In genomic region chr22:41446057-41446501, GRCh38 we compare ENCODE assay signal across 8 cellular contexts. TPM values are rescaled to one million over a fixed set of nuclear protein-coding genes. Genes with fewer than 3 reads are reported as not detected.
DNase-seq lines count a peak whose midpoint lies in the region; ATAC-seq, FAIRE-seq and TF ChIP-seq lines count a peak whose summit lies in the region.

No MANE protein-coding gene starts in this region.

- peaks cover 28% of the 10 kb centered on the region for H3K4me1 Mint-ChIP-seq in activated CD4-positive, alpha-beta T cell treated with anti-CD3 and anti-CD28 coated beads, Interleukin-2, amount 10 ng/mL, durations not matched to agents 24 days and 14 days
- H3K4me1 Mint-ChIP-seq in activated B cell treated with CpG ODN at 0.5 μM for 24 hours: peaks cover 35% of the 10 kb centered on the region

- H3K27ac Mint-ChIP-seq in activated CD4-positive, alpha-beta T cell treated with anti-CD3 and anti-CD28 coated beads, Interleukin-2, amount 10 ng/mL, durations not matched to agents 24 days and 14 days: peak overlapping the region; percentile 95
- peak overlapping the region; percentile 98 for H3K27ac Mint-ChIP-seq in activated B cell treated with CpG ODN at 0.5 μM for 24 hours

- H3K36me3 Mint-ChIP-seq in activated CD4-positive, alpha-beta T cell treated with anti-CD3 and anti-CD28 coated beads, Interleukin-2, amount 10 ng/mL, durations not matched to agents 24 days and 14 days (ENCODE audit: low read depth): peaks cover 28% of the 10 kb centered on the region
- H3K36me3 Mint-ChIP-seq in activated B cell treated with CpG ODN at 0.5 μM for 24 hours (ENCODE audit: low read depth): peaks cover 48% of the 10 kb centered on the region

- H3K27ac ChIP-seq in foreskin keratinocyte: peak overlapping the region; percentile 44
- H3K27ac ChIP-seq in pancreas: peak overlapping the region; percentile 96 to 100 (median 99)

- H3K4me3 Mint-ChIP-seq in activated CD4-positive, alpha-beta T cell treated with anti-CD3 and anti-CD28 coated beads, Interleukin-2, amount 10 ng/mL, durations not matched to agents 24 days and 14 days: peak overlapping the region; percentile 96
- peak overlapping the region; percentile 95 for H3K4me3 Mint-ChIP-seq in activated B cell treated with CpG ODN at 0.5 μM for 24 hours

- WGBS in pancreas, 2 donors: 0 to 1% methylated on average over 28 to 34 of the region's 34 CpGs

- peak overlapping the region; percentile 65 to 98 (median 91) for H3K4me3 ChIP-seq in pancreas

- no peaks in the 10 kb centered on the region for H3K4me1 ChIP-seq in foreskin keratinocyte
- peaks cover 5 to 17% (median 13%) of the 10 kb centered on the region in 3 donors for H3K4me1 ChIP-seq in pancreas

- no peaks in the 10 kb centered on the region for H3K27me3 ChIP-seq in foreskin keratinocyte
- H3K27me3 ChIP-seq in pancreas: no peaks in the 10 kb centered on the region

- POLR2A ChIA-PET in activated B cell treated with CpG ODN at 0.5 μM for 24 hours (lab: Charles Lee): interaction anchor here (0.6 to 10.7 kb wide), 33 partner anchors 8 to 1169 kb away, joined by 3 to 584 read pairs (median 6); partner anchors contain the start of genes ACO2, CCDC134, DESI1 and NDUFA6

- no peaks in the 10 kb centered on the region for H3K9me3 Mint-ChIP-seq in activated CD4-positive, alpha-beta T cell treated with anti-CD3 and anti-CD28 coated beads, Interleukin-2, amount 10 ng/mL, durations not matched to agents 24 days and 14 days
- H3K9me3 Mint-ChIP-seq in activated B cell treated with CpG ODN at 0.5 μM for 24 hours: no peaks in the 10 kb centered on the region

- no peaks in the 10 kb centered on the region for H3K9me3 ChIP-seq in pancreas

- TF ChIP-seq CTCF in activated B cell treated with CpG ODN at 0.5 μM for 24 hours (IDR thresholded peaks at IDR 0.05) (no peak), foreskin keratinocyte (conservative IDR thresholded peaks at IDR 0.05) (no peak), pancreas (IDR thresholded peaks at IDR 0.05) (no peak)

- CTCF ChIA-PET in activated B cell treated with CpG ODN at 0.5 μM for 24 hours (lab: Charles Lee): interaction anchor here (0.6 to 3.1 kb wide), 6 partner anchors 18 to 81 kb away, joined by 3 to 19 read pairs (median 3); no protein-coding TSS in a partner anchor

- intact Hi-C loops in activated CD4-positive, alpha-beta T cell treated with anti-CD3 and anti-CD28 coated beads, Interleukin-2, amount 10 ng/mL, durations not matched to agents 24 days and 14 days (cut with micrococcal nuclease): loop anchor here (1.0 to 10.0 kb wide), 5 partner anchors 144 to 809 kb away; partner anchors contain the start of genes EP300, MRTFA, RANGAP1 and ZC3H7B
- intact Hi-C loops in activated B cell treated with CpG ODN at 0.5 μM for 24 hours (cut with micrococcal nuclease) (loop anchor here (1.0 to 10.0 kb wide), 5 partner anchors 42 to 351 kb away; partner anchors contain the start of genes EP300 and RANGAP1), pancreas (cut with DNase I) (loop anchor here in 1 of 3 donors (5.0 kb wide), 1 partner anchor 39 kb away; no protein-coding TSS in a partner anchor)

- FAIRE-seq in pancreas (lab: Jason Lieb, UNC): no peak

- ATAC-seq in activated B cell treated with CpG ODN at 0.5 μM for 24 hours (ENCODE audit: low read depth) (no peak), foreskin keratinocyte (no peak), pancreas (no peak), HG03039 (IDR thresholded peaks at IDR 0.05; ENCODE audit: unreplicated experiment) (no peak), GM21423 (IDR thresholded peaks at IDR 0.05; ENCODE audit: unreplicated experiment) (no peak)

- DNase-seq in activated CD4-positive, alpha-beta T cell treated with anti-CD3 and anti-CD28 coated beads, Interleukin-2, amount 10 ng/mL, durations not matched to agents 24 days and 14 days: no peak
- DNase-seq in activated CD4-positive, alpha-beta T cell treated with anti-CD3 and anti-CD28 coated beads, Interleukin-2, amount 50 U/mL, for 4 hours: no peak
- DNase-seq in activated B cell treated with CpG ODN at 0.5 μM for 24 hours: no peak
- peak in 1 of 2 donors; percentile 4 for DNase-seq in foreskin keratinocyte
- DNase-seq in pancreas: peak; percentile 28 to 79 (median 65)
- DNase-seq in NAMALWA (ENCODE audit: low spot score): no peak

- no peaks in the 10 kb centered on the region for H3K36me3 ChIP-seq in pancreas

- H3K27me3 Mint-ChIP-seq in activated CD4-positive, alpha-beta T cell treated with anti-CD3 and anti-CD28 coated beads, Interleukin-2, amount 10 ng/mL, durations not matched to agents 24 days and 14 days: no peaks in the 10 kb centered on the region
- H3K27me3 Mint-ChIP-seq in activated B cell treated with CpG ODN at 0.5 μM for 24 hours: no peaks in the 10 kb centered on the region

RNA-seq across cellular contexts. Expression of gene TOB2, which starts 0.5 kb away (rescaled TPM):
- total RNA-seq in activated CD4-positive, alpha-beta T cell treated with anti-CD3 and anti-CD28 coated beads, Interleukin-2, amount 10 ng/mL, durations not matched to agents 24 days and 14 days: 41.4 and 42.7 TPM in 2 replicates
- total RNA-seq in activated B cell treated with CpG ODN at 0.5 μM for 24 hours (53.7 and 60.3 TPM in 2 replicates), foreskin keratinocyte (22.0 and 22.3 TPM in 2 replicates), pancreas (10 to 100 TPM; 11.0 to 30.5 (median 19.9) TPM)
- polyA plus RNA-seq in foreskin keratinocyte (7.4 and 9.2 TPM in 2 replicates), pancreas (10 to 100 TPM; 12.6 to 15.9 TPM)

RNA-seq across cellular contexts. Expression of gene PHF5A, which starts 22.4 kb away (rescaled TPM):
- 90.3 and 98.3 TPM in 2 replicates for total RNA-seq in activated CD4-positive, alpha-beta T cell treated with anti-CD3 and anti-CD28 coated beads, Interleukin-2, amount 10 ng/mL, durations not matched to agents 24 days and 14 days
- total RNA-seq in activated B cell treated with CpG ODN at 0.5 μM for 24 hours: 47.4 and 54.0 TPM in 2 replicates
- 80.0 and 82.6 TPM in 2 replicates for total RNA-seq in foreskin keratinocyte
- polyA plus RNA-seq in foreskin keratinocyte: 88.2 and 98.2 TPM in 2 replicates
- total RNA-seq in pancreas: 10 to 100 TPM in 5 of 6 donors, 1 to 10 TPM in 1; 8.8 to 18.6 (median 16.2) TPM
- polyA plus RNA-seq in pancreas: 10 to 100 TPM; 22.1 to 29.7 TPM

RNA-seq across cellular contexts. Expression of gene ACO2, which starts 22.8 kb away (rescaled TPM):
- total RNA-seq in activated CD4-positive, alpha-beta T cell treated with anti-CD3 and anti-CD28 coated beads, Interleukin-2, amount 10 ng/mL, durations not matched to agents 24 days and 14 days: 103 and 104 TPM in 2 replicates
- 152 and 153 TPM in 2 replicates for total RNA-seq in activated B cell treated with CpG ODN at 0.5 μM for 24 hours
- 76.5 and 79.6 TPM in 2 replicates for total RNA-seq in foreskin keratinocyte
- 68.4 and 74.2 TPM in 2 replicates for polyA plus RNA-seq in foreskin keratinocyte
- 10 to 100 TPM; 34.2 to 53.1 (median 40.8) TPM for total RNA-seq in pancreas
- polyA plus RNA-seq in pancreas: 10 to 100 TPM; 19.2 to 33.2 TPM

Comparison
In these comparisons a context has a peak if more than half of its experiments do, and no peak if none do; other contexts are left out.
1. DNase-seq: peak in pancreas (6 of 6); none in activated CD4-positive, alpha-beta T cell treated with anti-CD3 and anti-CD28 coated beads, Interleukin-2, amount 10 ng/mL, durations not matched to agents 24 days and 14 days (single experiment), activated CD4-positive, alpha-beta T cell treated with anti-CD3 and anti-CD28 coated beads, Interleukin-2, amount 50 U/mL, for 4 hours (0 of 2), activated B cell treated with CpG ODN at 0.5 μM for 24 hours (single experiment) and NAMALWA (single experiment).